Comparison of ENCODE assay signal across 13 cellular contexts in the genomic region with DNA sequence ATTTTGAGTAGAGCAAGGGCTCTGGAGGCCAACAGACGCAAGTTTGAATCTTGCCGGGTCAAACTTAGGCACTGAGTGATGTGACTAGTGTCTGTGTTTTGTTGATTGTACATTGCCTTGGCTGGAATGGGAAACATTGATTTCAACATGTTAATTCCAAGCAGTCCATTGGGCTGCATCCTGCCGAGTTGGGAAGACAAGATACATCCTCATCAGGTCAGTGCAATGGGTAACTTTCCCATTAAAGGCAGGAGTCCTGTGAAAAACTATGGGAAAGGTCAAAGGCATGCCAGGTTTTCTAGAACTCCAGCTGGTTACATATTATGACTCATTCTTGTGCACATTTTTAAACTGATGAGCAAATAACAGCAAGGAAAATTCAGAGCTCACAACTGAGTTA.
DNase-seq lines count a peak whose midpoint lies in the region; ATAC-seq and TF ChIP-seq lines count a peak whose summit lies in the region.
"Had no signal": no experiment of that assay in that cellular context is flagged by ENCODE, and none has a peak within 500 bp of the region (broad histone marks: within the 10 kb centered on the region; RNA-seq: fewer than 3 reads in every experiment).

No MANE protein-coding gene starts in this region.

- no peak for DNase-seq in AG04450 (ENCODE audit: low read depth, low spot score)
- peak; percentile 94 for DNase-seq in HCEC 1CT
- DNase-seq in astrocyte of the spinal cord (ENCODE audit: low read depth, low spot score), result peak; percentile 87
- peak; percentile 77 for DNase-seq in iris pigment epithelial cell (ENCODE audit: low read depth)
- DNase-seq in cortex of kidney (lab: John Stamatoyannopoulos, UW), result no peak
- no peak for DNase-seq in COLO829 (ENCODE audit: low spot score)
- DNase-seq: activated naive CD4-positive, alpha-beta T cell treated with anti-CD3 and anti-CD28 coated beads, Interleukin-2, amount 50 U/mL, for 16 hours; midbrain; NCI-H1417 treated with DMSO at 0.1 percent for 48 hours; stimulated activated naive CD8-positive, alpha-beta T cell treated with anti-CD3 and anti-CD28 coated beads, Interleukin-15, amount 100 ng/mL, for 72 hours had no signal

- H3K27ac ChIP-seq in AG04450 (ENCODE audit: low read depth, low read length), result peak overlapping the region; percentile 83

- CTCF ChIA-PET in AG04450 (lab: Charles Lee), result interaction anchor here (0.6 to 1.3 kb wide), 2 partner anchors 131 to 345 kb away, joined by 3 to 6 read pairs; no protein-coding TSS in a partner anchor

- in situ Hi-C loops in astrocyte of the spinal cord (cut with HindIII; ENCODE audit: low sequenced_read_pairs), result no loop called here

- POLR2A ChIA-PET in AG04450 (lab: Yijun Ruan, JAX), result interaction anchor here (0.6 to 2.6 kb wide), 2 partner anchors 9 to 21 kb away, joined by 5 to 9 read pairs; no protein-coding TSS in a partner anchor

- no peaks in the 10 kb centered on the region for H3K9me3 ChIP-seq in AG04450 (ENCODE audit: control insufficient read depth, insufficient read depth, low read length)

- TF ChIP-seq CTCF in AG04450 (IDR thresholded peaks at IDR 0.05; ENCODE audit: low read depth, low read length) (no peak), astrocyte of the spinal cord (IDR thresholded peaks at IDR 0.05; ENCODE audit: low read depth, low read length) (no peak)

- ATAC-seq in GM19452 (IDR thresholded peaks at IDR 0.05; ENCODE audit: unreplicated experiment), result no peak
- ATAC-seq in HG03457 (IDR thresholded peaks at IDR 0.05; ENCODE audit: unreplicated experiment), result no peak
- ATAC-seq: esophagus mucosa; stimulated activated naive CD8-positive, alpha-beta T cell treated with anti-CD3 and anti-CD28 coated beads, Interleukin-15, amount 100 ng/mL, for 72 hours had no signal

- H3K27me3 ChIP-seq in AG04450 (ENCODE audit: control insufficient read depth, insufficient read depth, low read length), result no peaks in the 10 kb centered on the region

- no peak overlapping the region for H3K4me3 ChIP-seq in AG04450 (ENCODE audit: low read depth, low read length)
- no peak overlapping the region for H3K4me3 ChIP-seq in astrocyte of the spinal cord (ENCODE audit: low read depth, low read length)

Comparison
In these comparisons a context has a peak if more than half of its experiments do, and no peak if none do; other contexts are left out.
1. DNase-seq: peak in HCEC 1CT (single experiment), astrocyte of the spinal cord (single experiment) and iris pigment epithelial cell (single experiment); none in AG04450 (single experiment), cortex of kidney (single experiment) and COLO829 (single experiment).